8 cellular contexts compared by ENCODE assay signal in the genomic region with DNA sequence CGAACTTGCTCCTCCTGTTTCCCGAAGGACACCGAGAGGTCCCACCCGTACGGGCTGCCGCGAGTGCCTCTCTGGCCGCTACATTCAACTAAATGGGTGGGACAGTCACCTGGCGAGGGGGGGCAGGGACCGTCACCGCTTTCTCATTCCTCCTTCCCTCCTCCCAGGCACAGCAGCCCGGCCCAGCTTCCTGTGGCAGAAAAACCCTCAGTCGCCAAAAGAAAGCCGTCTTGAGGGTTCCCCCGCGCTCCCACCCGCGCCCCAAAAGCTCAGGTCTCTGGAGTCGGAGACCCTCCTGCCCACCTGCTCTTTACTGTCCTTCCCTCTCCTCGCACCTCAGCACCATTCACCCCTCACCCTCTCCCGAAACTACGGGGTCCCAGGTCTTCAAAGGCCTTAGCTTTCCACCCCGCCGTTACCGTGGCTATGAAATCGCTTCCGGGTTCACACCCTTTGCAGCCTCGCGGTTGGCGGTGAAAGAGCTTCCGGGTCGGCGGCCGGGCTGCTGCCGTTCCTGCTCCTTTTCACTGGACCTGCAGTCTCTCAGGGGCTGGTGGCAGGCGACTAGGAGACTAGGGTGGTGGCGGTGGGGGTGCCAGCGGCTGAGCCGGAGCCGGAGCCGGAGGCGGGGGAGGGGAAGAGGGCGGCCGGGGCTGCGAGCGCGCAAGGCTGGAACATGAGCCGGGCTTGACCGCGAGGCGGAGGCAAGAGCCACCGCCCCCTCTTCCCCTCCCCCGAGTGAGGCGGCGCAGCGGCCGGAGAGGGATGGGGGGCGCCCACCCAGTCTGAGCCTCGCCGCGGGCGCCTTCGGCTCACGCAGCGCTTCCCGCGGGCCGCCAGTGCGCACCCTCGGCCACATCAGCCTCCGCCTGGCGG. TPM values are rescaled to one million over a fixed set of nuclear protein-coding genes. Genes with fewer than 3 reads are reported as not detected.
DNase-seq lines count a peak whose midpoint lies in the region; ATAC-seq and TF ChIP-seq lines count a peak whose summit lies in the region.

Gene ANKIB1 (plus strand): TSS at position 488 of the 876 bp plus-strand sequence. CDS start 49,005 bp downstream, outside the sequence.
Gene KRIT1 (minus strand): TSS at position 428 of the 876 bp plus-strand sequence. CDS start 3,779 bp downstream, outside the sequence.

- peaks cover 30% of the 10 kb centered on the region for H3K4me1 Mint-ChIP-seq in activated T-helper 2 cell treated with anti-CD3 and anti-CD28 coated beads, Interferon-gamma antibody, Interleukin-2, Interleukin-4, amounts not matched to agents 10 μg/mL and 5 μg/mL and 100 μg/mL, durations not matched to agents 14 hours and 24 hours and 36 hours (ENCODE audit: low read depth)
- peaks cover 33 to 39% of the 10 kb centered on the region in 2 donors for H3K4me1 Mint-ChIP-seq in natural killer cell treated with Interleukin-12 subunit alpha and Interleukin-12 subunit beta and Interleukin-15 and Interleukin-18, amount 100 ng/mL, for 72 hours (ENCODE audit: low read depth in 2 of 2)
- H3K4me1 Mint-ChIP-seq in stimulated activated naive CD8-positive, alpha-beta T cell treated with anti-CD3 and anti-CD28 coated beads, Interleukin-15, amount 100 ng/mL, for 72 hours: peaks cover 39% of the 10 kb centered on the region

- peaks cover 24% of the 10 kb centered on the region for H3K36me3 Mint-ChIP-seq in activated T-helper 2 cell treated with anti-CD3 and anti-CD28 coated beads, Interferon-gamma antibody, Interleukin-2, Interleukin-4, amounts not matched to agents 10 μg/mL and 5 μg/mL and 100 μg/mL, durations not matched to agents 14 hours and 24 hours and 36 hours (ENCODE audit: low read depth)
- peaks cover 4% of the 10 kb centered on the region for H3K36me3 Mint-ChIP-seq in natural killer cell treated with Interleukin-12 subunit alpha and Interleukin-12 subunit beta and Interleukin-15 and Interleukin-18, amount 100 ng/mL, for 72 hours

- POLR2A ChIA-PET in RWPE1 (lab: Yijun Ruan, JAX; ENCODE audit: low non-redundant PET): interaction anchor here (0.7 to 1.2 kb wide), 3 partner anchors 16 to 283 kb away, joined by 3 read pairs; partner anchors contain the start of genes CYP51A1, PEX1 and RBM48

- peak within 1 kb of the TSS; percentile 92 for H3K27ac ChIP-seq in RWPE1

- TF ChIP-seq CTCF in LNCaP clone FGC (IDR thresholded peaks at IDR 0.05; ENCODE audit: control insufficient read depth, extremely low read depth, insufficient read depth) (no peak), RWPE1 (conservative IDR thresholded peaks at IDR 0.05; ENCODE audit: low read depth) (no peak)

- peak within 1 kb of the TSS; percentile 86 for H3K4me3 ChIP-seq in LNCaP clone FGC (ENCODE audit: low read depth, low read length)

- intact Hi-C loops in activated T-helper 2 cell treated with anti-CD3 and anti-CD28 coated beads, Interferon-gamma antibody, Interleukin-2, Interleukin-4, amounts not matched to agents 10 μg/mL and 5 μg/mL and 100 μg/mL, durations not matched to agents 14 hours and 24 hours and 36 hours (cut with micrococcal nuclease): loop anchor here (1.0 to 5.0 kb wide), 8 partner anchors 67 to 987 kb away; partner anchors contain the start of genes AKAP9, CDK6, CYP51A1 and GATAD1

- ATAC-seq in natural killer cell treated with Interleukin-12 subunit alpha and Interleukin-12 subunit beta and Interleukin-15 and Interleukin-18, amount 100 ng/mL, for 72 hours: peak; percentile 91 to 94
- peak; percentile 90 for ATAC-seq in stimulated activated naive CD8-positive, alpha-beta T cell treated with anti-CD3 and anti-CD28 coated beads, Interleukin-15, amount 100 ng/mL, for 72 hours

- peak within 1 kb of the TSS; percentile 100 for H3K27ac Mint-ChIP-seq in activated T-helper 2 cell treated with anti-CD3 and anti-CD28 coated beads, Interferon-gamma antibody, Interleukin-2, Interleukin-4, amounts not matched to agents 10 μg/mL and 5 μg/mL and 100 μg/mL, durations not matched to agents 14 hours and 24 hours and 36 hours
- peak within 1 kb of the TSS; percentile 99 to 100 for H3K27ac Mint-ChIP-seq in natural killer cell treated with Interleukin-12 subunit alpha and Interleukin-12 subunit beta and Interleukin-15 and Interleukin-18, amount 100 ng/mL, for 72 hours
- H3K27ac Mint-ChIP-seq in stimulated activated naive CD8-positive, alpha-beta T cell treated with anti-CD3 and anti-CD28 coated beads, Interleukin-15, amount 100 ng/mL, for 72 hours: peak within 1 kb of the TSS; percentile 99

- H3K4me3 Mint-ChIP-seq in activated T-helper 2 cell treated with anti-CD3 and anti-CD28 coated beads, Interferon-gamma antibody, Interleukin-2, Interleukin-4, amounts not matched to agents 10 μg/mL and 5 μg/mL and 100 μg/mL, durations not matched to agents 14 hours and 24 hours and 36 hours (ENCODE audit: low read depth): peak within 1 kb of the TSS; percentile 100
- H3K4me3 Mint-ChIP-seq in natural killer cell treated with Interleukin-12 subunit alpha and Interleukin-12 subunit beta and Interleukin-15 and Interleukin-18, amount 100 ng/mL, for 72 hours: peak within 1 kb of the TSS; percentile 100
- peak within 1 kb of the TSS; percentile 91 to 98 for H3K4me3 Mint-ChIP-seq in stimulated activated naive CD8-positive, alpha-beta T cell treated with anti-CD3 and anti-CD28 coated beads, Interleukin-15, amount 100 ng/mL, for 72 hours

- CTCF ChIA-PET in RWPE1 (lab: Yijun Ruan, JAX): interaction anchor here (0.5 to 0.7 kb wide), 4 partner anchors 34 to 407 kb away, joined by 3 to 8 read pairs (median 4); no protein-coding TSS in a partner anchor

- no peaks in the 10 kb centered on the region for H3K27me3 Mint-ChIP-seq in activated T-helper 2 cell treated with anti-CD3 and anti-CD28 coated beads, Interferon-gamma antibody, Interleukin-2, Interleukin-4, amounts not matched to agents 10 μg/mL and 5 μg/mL and 100 μg/mL, durations not matched to agents 14 hours and 24 hours and 36 hours (ENCODE audit: low read depth)
- H3K27me3 Mint-ChIP-seq in natural killer cell treated with Interleukin-12 subunit alpha and Interleukin-12 subunit beta and Interleukin-15 and Interleukin-18, amount 100 ng/mL, for 72 hours: no peaks in the 10 kb centered on the region
- no peaks in the 10 kb centered on the region for H3K27me3 Mint-ChIP-seq in stimulated activated naive CD8-positive, alpha-beta T cell treated with anti-CD3 and anti-CD28 coated beads, Interleukin-15, amount 100 ng/mL, for 72 hours

- DNase-seq in EL: peak; percentile 85
- peak; percentile 47 for DNase-seq in GOT3 (lab: John Stamatoyannopoulos, UW)
- peak; percentile 59 for DNase-seq in LNCaP clone FGC (ENCODE audit: low read depth)
- peak; percentile 78 for DNase-seq in RWPE1 (ENCODE audit: low spot score)
- peak; percentile 83 for DNase-seq in activated T-helper 2 cell treated with anti-CD3 and anti-CD28 coated beads, Interferon-gamma antibody, Interleukin-2, Interleukin-4, amounts not matched to agents 10 μg/mL and 5 μg/mL and 100 μg/mL, durations not matched to agents 14 hours and 24 hours and 36 hours (ENCODE audit: low spot score)
- DNase-seq in fibroblast of peridontal ligament (ENCODE audit: extremely low read depth): peak; percentile 69
- peak; percentile 92 for DNase-seq in natural killer cell treated with Interleukin-12 subunit alpha and Interleukin-12 subunit beta and Interleukin-15 and Interleukin-18, amount 100 ng/mL, for 72 hours (ENCODE audit: low spot score)
- DNase-seq in stimulated activated naive CD8-positive, alpha-beta T cell treated with anti-CD3 and anti-CD28 coated beads, Interleukin-15, amount 100 ng/mL, for 72 hours: peak; percentile 82 to 89

- H3K9me3 Mint-ChIP-seq in activated T-helper 2 cell treated with anti-CD3 and anti-CD28 coated beads, Interferon-gamma antibody, Interleukin-2, Interleukin-4, amounts not matched to agents 10 μg/mL and 5 μg/mL and 100 μg/mL, durations not matched to agents 14 hours and 24 hours and 36 hours: no peaks in the 10 kb centered on the region
- no peaks in the 10 kb centered on the region for H3K9me3 Mint-ChIP-seq in natural killer cell treated with Interleukin-12 subunit alpha and Interleukin-12 subunit beta and Interleukin-15 and Interleukin-18, amount 100 ng/mL, for 72 hours
- H3K9me3 Mint-ChIP-seq in stimulated activated naive CD8-positive, alpha-beta T cell treated with anti-CD3 and anti-CD28 coated beads, Interleukin-15, amount 100 ng/mL, for 72 hours: no peaks in the 10 kb centered on the region

RNA-seq across cellular contexts. Expression of gene ANKIB1, which starts in this region (rescaled TPM):
- total RNA-seq in activated T-helper 2 cell treated with anti-CD3 and anti-CD28 coated beads, Interferon-gamma antibody, Interleukin-2, Interleukin-4, amounts not matched to agents 10 μg/mL and 5 μg/mL and 100 μg/mL, durations not matched to agents 14 hours and 24 hours and 36 hours: 50.4 and 55.0 TPM in 2 replicates
- total RNA-seq in natural killer cell treated with Interleukin-12 subunit alpha and Interleukin-12 subunit beta and Interleukin-15 and Interleukin-18, amount 100 ng/mL, for 72 hours: 10 to 100 TPM; 48.8 to 66.8 TPM

RNA-seq across cellular contexts. Expression of gene KRIT1, which starts in this region (rescaled TPM):
- 37.4 and 43.0 TPM in 2 replicates for total RNA-seq in activated T-helper 2 cell treated with anti-CD3 and anti-CD28 coated beads, Interferon-gamma antibody, Interleukin-2, Interleukin-4, amounts not matched to agents 10 μg/mL and 5 μg/mL and 100 μg/mL, durations not matched to agents 14 hours and 24 hours and 36 hours
- 10 to 100 TPM; 51.6 to 61.0 TPM for total RNA-seq in natural killer cell treated with Interleukin-12 subunit alpha and Interleukin-12 subunit beta and Interleukin-15 and Interleukin-18, amount 100 ng/mL, for 72 hours

Comparison
In these comparisons a context has a peak if more than half of its experiments do, and no peak if none do; other contexts are left out.
1. Peak in every context shown above with its lines: DNase-seq, ATAC-seq, H3K4me3 ChIP-seq and H3K27ac ChIP-seq.